In genomic region chr5:150779397-150780179, GRCh38 we compare ENCODE assay signal across 8 cellular contexts. TPM values are rescaled to one million over a fixed set of nuclear protein-coding genes. Genes with fewer than 3 reads are reported as not detected.
DNase-seq lines count a peak whose midpoint lies in the region; ATAC-seq and TF ChIP-seq lines count a peak whose summit lies in the region.

No MANE protein-coding gene starts in this region.

- ATAC-seq in natural killer cell treated with Interleukin-12 subunit alpha and Interleukin-12 subunit beta and Interleukin-15 and Interleukin-18, amount 100 ng/mL, for 72 hours = no peak

- H3K9me2 ChIP-seq in OCI-LY7 (ENCODE audit: insufficient read depth, low read length) = no peaks in the 10 kb centered on the region

- no peaks in the 10 kb centered on the region for H3K4me1 ChIP-seq in OCI-LY7 (ENCODE audit: insufficient read depth, low read length, poor library complexity, severe bottlenecking)

- H4K20me1 ChIP-seq in OCI-LY7 (ENCODE audit: insufficient read depth, low read length) = no peaks in the 10 kb centered on the region

- DNase-seq in choroid plexus epithelial cell (ENCODE audit: low read depth) = peak; percentile 62
- DNase-seq in natural killer cell treated with Interleukin-12 subunit alpha and Interleukin-12 subunit beta and Interleukin-15 and Interleukin-18, amount 100 ng/mL, for 72 hours (ENCODE audit: low spot score) = no peak
- DNase-seq in hippocampal formation (lab: John Stamatoyannopoulos, UW) = no peak
- no peak for DNase-seq in OCI-LY7 (ENCODE audit: low spot score)
- DNase-seq in 8988T = no peak
- DNase-seq in NCI-H1436 treated with DMSO at 0.1 percent for 48 hours (lab: John Stamatoyannopoulos, UW) = no peak

- BruUV-seq in OCI-LY7 (replicated peaks; lab: Mats Ljungman, UMichigan) = no TSS peak

- peak overlapping the region; percentile 89 to 90 for H3K27ac Mint-ChIP-seq in natural killer cell treated with Interleukin-12 subunit alpha and Interleukin-12 subunit beta and Interleukin-15 and Interleukin-18, amount 100 ng/mL, for 72 hours

- no peaks in the 10 kb centered on the region for H3K36me3 Mint-ChIP-seq in natural killer cell treated with Interleukin-12 subunit alpha and Interleukin-12 subunit beta and Interleukin-15 and Interleukin-18, amount 100 ng/mL, for 72 hours

- H3K36me3 ChIP-seq in KOPT-K1 (ENCODE audit: insufficient read depth, low read length) (no peaks in the 10 kb centered on the region), OCI-LY7 (ENCODE audit: insufficient read depth, low read length) (no peaks in the 10 kb centered on the region)

- H3K4me2 ChIP-seq in OCI-LY7 (ENCODE audit: low read length) = no peak overlapping the region

- H3K4me3 ChIP-seq in GM12875 (ENCODE audit: low read depth, low read length) (peak overlapping the region; percentile 88), choroid plexus epithelial cell (ENCODE audit: low read depth, low read length) (peak overlapping the region; percentile 89), OCI-LY7 (ENCODE audit: low read depth, low read length, poor library complexity, severe bottlenecking) (no peak overlapping the region)

- H3K79me2 ChIP-seq in OCI-LY7 (ENCODE audit: insufficient read depth, low read depth, low read length) = no peaks in the 10 kb centered on the region

- no peaks in the 10 kb centered on the region for H3K9me3 Mint-ChIP-seq in natural killer cell treated with Interleukin-12 subunit alpha and Interleukin-12 subunit beta and Interleukin-15 and Interleukin-18, amount 100 ng/mL, for 72 hours

- intact Hi-C loops in OCI-LY7 (cut with micrococcal nuclease; ENCODE audit: unreplicated experiment) = no loop called here

- H3K4me3 Mint-ChIP-seq in natural killer cell treated with Interleukin-12 subunit alpha and Interleukin-12 subunit beta and Interleukin-15 and Interleukin-18, amount 100 ng/mL, for 72 hours = peak overlapping the region; percentile 98

- H3K27me3 Mint-ChIP-seq in natural killer cell treated with Interleukin-12 subunit alpha and Interleukin-12 subunit beta and Interleukin-15 and Interleukin-18, amount 100 ng/mL, for 72 hours = peaks cover 3 to 7% of the 10 kb centered on the region in 2 donors

- no peak overlapping the region for H2AFZ ChIP-seq in OCI-LY7 (ENCODE audit: low read length)

- TF ChIP-seq CTCF in GM12875 (IDR thresholded peaks at IDR 0.05; ENCODE audit: borderline replicate concordance, insufficient read depth, low read depth, low read length) (no peak), choroid plexus epithelial cell (conservative IDR thresholded peaks at IDR 0.05; ENCODE audit: low read depth, low read length) (no peak), OCI-LY7 (conservative IDR thresholded peaks at IDR 0.05; ENCODE audit: low read length) (no peak)

- H3K9me3 ChIP-seq in KOPT-K1 (ENCODE audit: insufficient read depth, low read length, poor library complexity, severe bottlenecking) (no peaks in the 10 kb centered on the region), OCI-LY7 (ENCODE audit: low read length) (no peaks in the 10 kb centered on the region)

- POLR2A ChIA-PET in OCI-LY7 (lab: Charles Lee) = no interaction called here

- H3K27ac ChIP-seq in KOPT-K1 (ENCODE audit: low read depth, low read length, poor library complexity, severe bottlenecking) (peak overlapping the region; percentile 51), OCI-LY7 (ENCODE audit: low read depth, low read length, poor library complexity, severe bottlenecking) (no peak overlapping the region)

- CTCF ChIA-PET in OCI-LY7 (lab: Charles Lee; ENCODE audit: unreplicated experiment) = no interaction called here

- peaks cover 61% of the 10 kb centered on the region in 2 donors for H3K4me1 Mint-ChIP-seq in natural killer cell treated with Interleukin-12 subunit alpha and Interleukin-12 subunit beta and Interleukin-15 and Interleukin-18, amount 100 ng/mL, for 72 hours (ENCODE audit: low read depth in 2 of 2)

RNA-seq across cellular contexts. Expression of gene SMIM3, which starts 1.0 kb away (rescaled TPM):
- total RNA-seq in natural killer cell treated with Interleukin-12 subunit alpha and Interleukin-12 subunit beta and Interleukin-15 and Interleukin-18, amount 100 ng/mL, for 72 hours = 10 to 100 TPM; 24.5 to 30.4 TPM
- total RNA-seq in OCI-LY7 (2014; rRNA removed; shearing (Covaris generic)) = not detected in 2 replicates
- not detected in 2 replicates for total RNA-seq in OCI-LY7 (2022)

RNA-seq across cellular contexts. Expression of gene DCTN4, which starts 20.8 kb away (rescaled TPM):
- total RNA-seq in natural killer cell treated with Interleukin-12 subunit alpha and Interleukin-12 subunit beta and Interleukin-15 and Interleukin-18, amount 100 ng/mL, for 72 hours = 10 to 100 TPM; 54.1 to 68.8 TPM
- 12.6 and 18.9 TPM in 2 replicates for total RNA-seq in OCI-LY7 (2014; rRNA removed; shearing (Covaris generic))
- 22.4 and 28.3 TPM in 2 replicates for total RNA-seq in OCI-LY7 (2022)

Comparison
In these comparisons a context has a peak if more than half of its experiments do, and no peak if none do; other contexts are left out.
1. RNA of gene SMIM3, which starts 1.0 kb away (total RNA-seq): 24.5 to 30.4 TPM in natural killer cell treated with Interleukin-12 subunit alpha and Interleukin-12 subunit beta and Interleukin-15 and Interleukin-18, amount 100 ng/mL, for 72 hours; not detected in OCI-LY7; every median in the first group is over 10 times any median in the second.